Comparison of ENCODE assay signal across 8 cellular contexts in genomic region chr1:109687641-109688499, GRCh38. TPM values are rescaled to one million over a fixed set of nuclear protein-coding genes. Genes with fewer than 3 reads are reported as not detected.
DNase-seq lines count a peak whose midpoint lies in the region; ATAC-seq and TF ChIP-seq lines count a peak whose summit lies in the region.

GSTM1 (plus strand) TSS chr1:109687817; CDS start chr1:109687874, 57 bp downstream.

- H3K27ac Mint-ChIP-seq in chondrocyte (ENCODE audit: unreplicated experiment) (peak within 1 kb of the TSS; percentile 71), osteocyte (ENCODE audit: unreplicated experiment) (peak within 1 kb of the TSS; percentile 78)

- ATAC-seq in GM19455 (IDR thresholded peaks at IDR 0.05; ENCODE audit: unreplicated experiment) = peak; percentile 97

- no peaks in the 10 kb centered on the region for H3K27me3 ChIP-seq in H7 (ENCODE audit: control insufficient read depth, insufficient read depth, low read length)

- peak within 1 kb of the TSS; percentile 71 for H3K4me3 Mint-ChIP-seq in chondrocyte (ENCODE audit: unreplicated experiment)
- peak within 1 kb of the TSS; percentile 61 for H3K4me3 Mint-ChIP-seq in osteocyte (ENCODE audit: unreplicated experiment)

- no peak within 1 kb of the TSS for H3K4me3 ChIP-seq in H7 (ENCODE audit: insufficient read depth, low read depth, low read length)

- no peaks in the 10 kb centered on the region for H3K36me3 ChIP-seq in H7 (replicated peaks; ENCODE audit: control insufficient read depth, insufficient read depth, low read length)

- H3K4me1 Mint-ChIP-seq in chondrocyte (ENCODE audit: low read depth) = no peaks in the 10 kb centered on the region
- H3K4me1 Mint-ChIP-seq in osteocyte (ENCODE audit: unreplicated experiment) = no peaks in the 10 kb centered on the region

- H3K9me3 Mint-ChIP-seq in chondrocyte (ENCODE audit: low read depth) = no peaks in the 10 kb centered on the region
- H3K9me3 Mint-ChIP-seq in osteocyte (ENCODE audit: unreplicated experiment) = no peaks in the 10 kb centered on the region

- H3K36me3 Mint-ChIP-seq in chondrocyte (ENCODE audit: low read depth) (no peaks in the 10 kb centered on the region), osteocyte (ENCODE audit: unreplicated experiment) (no peaks in the 10 kb centered on the region)

- DNase-seq in DMS 273 treated with DMSO at 0.1 percent for 48 hours (lab: John Stamatoyannopoulos, UW) = peak; percentile 56
- peak; percentile 4 for DNase-seq in LHCN-M2 (ENCODE audit: low read depth)
- no peak for DNase-seq in chondrocyte (ENCODE audit: low spot score)
- no peak for DNase-seq in osteocyte (ENCODE audit: extremely low spot score, unreplicated experiment)
- no peak for DNase-seq in NCI-H1417 (lab: John Stamatoyannopoulos, UW)
- no peak for DNase-seq in H7
- no peak for DNase-seq in NOMO-1 (lab: John Stamatoyannopoulos, UW; ENCODE audit: unreplicated experiment in 2 of 2)

- peak; percentile 68 for TF ChIP-seq CTCF in chondrocyte (IDR thresholded peaks at IDR 0.05)
- TF ChIP-seq CTCF in osteocyte (IDR thresholded peaks at IDR 0.05) = peak; percentile 23

- no peaks in the 10 kb centered on the region for H3K27me3 Mint-ChIP-seq in chondrocyte (ENCODE audit: low read depth)
- H3K27me3 Mint-ChIP-seq in osteocyte (ENCODE audit: unreplicated experiment) = no peaks in the 10 kb centered on the region

RNA-seq across cellular contexts. Expression of gene GSTM1, which starts in this region (rescaled TPM):
- total RNA-seq in LHCN-M2 (2014; rRNA removed) (1.1 and 1.2 TPM in 2 replicates), chondrocyte (8.9 to 17.8 TPM (median 17.8 TPM) in 3 replicates), osteocyte (6.4 and 7.8 TPM in 2 replicates)
- 5.6 TPM for polyA plus RNA-seq in LHCN-M2 (2012)
- total RNA-seq in H7 (2014; rRNA removed; shearing (Covaris generic)) = not detected in 2 replicates

Comparison
In these comparisons a context has a peak if more than half of its experiments do, and no peak if none do; other contexts are left out.
1. DNase-seq: peak in DMS 273 treated with DMSO at 0.1 percent for 48 hours (single experiment) and LHCN-M2 (single experiment); none in chondrocyte (single experiment), osteocyte (single experiment), NCI-H1417 (0 of 3), H7 (single experiment) and NOMO-1 (0 of 2).